ENCODE assay signal across 1 cellular context in the genomic region with DNA sequence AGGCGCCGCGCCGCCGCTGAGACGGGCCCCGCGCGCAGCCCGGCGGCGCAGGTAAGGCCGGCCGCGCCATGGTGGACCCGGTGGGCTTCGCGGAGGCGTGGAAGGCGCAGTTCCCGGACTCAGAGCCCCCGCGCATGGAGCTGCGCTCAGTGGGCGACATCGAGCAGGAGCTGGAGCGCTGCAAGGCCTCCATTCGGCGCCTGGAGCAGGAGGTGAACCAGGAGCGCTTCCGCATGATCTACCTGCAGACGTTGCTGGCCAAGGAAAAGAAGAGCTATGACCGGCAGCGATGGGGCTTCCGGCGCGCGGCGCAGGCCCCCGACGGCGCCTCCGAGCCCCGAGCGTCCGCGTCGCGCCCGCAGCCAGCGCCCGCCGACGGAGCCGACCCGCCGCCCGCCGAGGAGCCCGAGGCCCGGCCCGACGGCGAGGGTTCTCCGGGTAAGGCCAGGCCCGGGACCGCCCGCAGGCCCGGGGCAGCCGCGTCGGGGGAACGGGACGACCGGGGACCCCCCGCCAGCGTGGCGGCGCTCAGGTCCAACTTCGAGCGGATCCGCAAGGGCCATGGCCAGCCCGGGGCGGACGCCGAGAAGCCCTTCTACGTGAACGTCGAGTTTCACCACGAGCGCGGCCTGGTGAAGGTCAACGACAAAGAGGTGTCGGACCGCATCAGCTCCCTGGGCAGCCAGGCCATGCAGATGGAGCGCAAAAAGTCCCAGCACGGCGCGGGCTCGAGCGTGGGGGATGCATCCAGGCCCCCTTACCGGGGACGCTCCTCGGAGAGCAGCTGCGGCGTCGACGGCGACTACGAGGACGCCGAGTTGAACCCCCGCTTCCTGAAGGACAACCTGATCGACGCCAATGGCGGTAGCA.
TF ChIP-seq lines count a peak whose summit lies in the region.

No MANE protein-coding gene starts in this region.

TF ChIP-seq in liver, 16 proteins besides CTCF, POLR2A, EP300 and RAD21 (continued from another document):
- TF ChIP-seq, protein P1, sequence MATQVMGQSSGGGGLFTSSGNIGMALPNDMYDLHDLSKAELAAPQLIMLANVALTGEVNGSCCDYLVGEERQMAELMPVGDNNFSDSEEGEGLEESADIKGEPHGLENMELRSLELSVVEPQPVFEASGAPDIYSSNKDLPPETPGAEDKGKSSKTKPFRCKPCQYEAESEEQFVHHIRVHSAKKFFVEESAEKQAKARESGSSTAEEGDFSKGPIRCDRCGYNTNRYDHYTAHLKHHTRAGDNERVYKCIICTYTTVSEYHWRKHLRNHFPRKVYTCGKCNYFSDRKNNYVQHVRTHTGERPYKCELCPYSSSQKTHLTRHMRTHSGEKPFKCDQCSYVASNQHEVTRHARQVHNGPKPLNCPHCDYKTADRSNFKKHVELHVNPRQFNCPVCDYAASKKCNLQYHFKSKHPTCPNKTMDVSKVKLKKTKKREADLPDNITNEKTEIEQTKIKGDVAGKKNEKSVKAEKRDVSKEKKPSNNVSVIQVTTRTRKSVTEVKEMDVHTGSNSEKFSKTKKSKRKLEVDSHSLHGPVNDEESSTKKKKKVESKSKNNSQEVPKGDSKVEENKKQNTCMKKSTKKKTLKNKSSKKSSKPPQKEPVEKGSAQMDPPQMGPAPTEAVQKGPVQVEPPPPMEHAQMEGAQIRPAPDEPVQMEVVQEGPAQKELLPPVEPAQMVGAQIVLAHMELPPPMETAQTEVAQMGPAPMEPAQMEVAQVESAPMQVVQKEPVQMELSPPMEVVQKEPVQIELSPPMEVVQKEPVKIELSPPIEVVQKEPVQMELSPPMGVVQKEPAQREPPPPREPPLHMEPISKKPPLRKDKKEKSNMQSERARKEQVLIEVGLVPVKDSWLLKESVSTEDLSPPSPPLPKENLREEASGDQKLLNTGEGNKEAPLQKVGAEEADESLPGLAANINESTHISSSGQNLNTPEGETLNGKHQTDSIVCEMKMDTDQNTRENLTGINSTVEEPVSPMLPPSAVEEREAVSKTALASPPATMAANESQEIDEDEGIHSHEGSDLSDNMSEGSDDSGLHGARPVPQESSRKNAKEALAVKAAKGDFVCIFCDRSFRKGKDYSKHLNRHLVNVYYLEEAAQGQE (IDR thresholded peaks at IDR 0.05), result no peak
- TF ChIP-seq, protein P2, sequence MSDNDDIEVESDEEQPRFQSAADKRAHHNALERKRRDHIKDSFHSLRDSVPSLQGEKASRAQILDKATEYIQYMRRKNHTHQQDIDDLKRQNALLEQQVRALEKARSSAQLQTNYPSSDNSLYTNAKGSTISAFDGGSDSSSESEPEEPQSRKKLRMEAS (IDR thresholded peaks at IDR 0.05), result no peak
- TF ChIP-seq ZBTB33 (IDR thresholded peaks at IDR 0.05) (no peak), FOXA1 (IDR thresholded peaks at IDR 0.05) (no peak), ATF3 (IDR thresholded peaks at IDR 0.05) (no peak), FOXA2 (IDR thresholded peaks at IDR 0.05) (no peak), YY1 (IDR thresholded peaks at IDR 0.05) (no peak)
